1 cellular context compared by ENCODE assay signal in genomic region chr7:73810991-73811360, GRCh38.
TF ChIP-seq lines count a peak whose summit lies in the region.

No MANE protein-coding gene starts in this region.

TF ChIP-seq in HepG2, 621 proteins besides CTCF, POLR2A, EP300 and RAD21:
- TF ChIP-seq KLF15 (CRISPR knock-in tag; IDR thresholded peaks at IDR 0.05; ENCODE audit: borderline replicate concordance) = no peak
- TF ChIP-seq, protein P1, sequence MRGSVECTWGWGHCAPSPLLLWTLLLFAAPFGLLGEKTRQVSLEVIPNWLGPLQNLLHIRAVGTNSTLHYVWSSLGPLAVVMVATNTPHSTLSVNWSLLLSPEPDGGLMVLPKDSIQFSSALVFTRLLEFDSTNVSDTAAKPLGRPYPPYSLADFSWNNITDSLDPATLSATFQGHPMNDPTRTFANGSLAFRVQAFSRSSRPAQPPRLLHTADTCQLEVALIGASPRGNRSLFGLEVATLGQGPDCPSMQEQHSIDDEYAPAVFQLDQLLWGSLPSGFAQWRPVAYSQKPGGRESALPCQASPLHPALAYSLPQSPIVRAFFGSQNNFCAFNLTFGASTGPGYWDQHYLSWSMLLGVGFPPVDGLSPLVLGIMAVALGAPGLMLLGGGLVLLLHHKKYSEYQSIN (CRISPR knock-in tag; IDR thresholded peaks at IDR 0.05; ENCODE audit: borderline replicate concordance) = no peak
